Comparison of ENCODE assay signal across 1 cellular context in the genomic region with DNA sequence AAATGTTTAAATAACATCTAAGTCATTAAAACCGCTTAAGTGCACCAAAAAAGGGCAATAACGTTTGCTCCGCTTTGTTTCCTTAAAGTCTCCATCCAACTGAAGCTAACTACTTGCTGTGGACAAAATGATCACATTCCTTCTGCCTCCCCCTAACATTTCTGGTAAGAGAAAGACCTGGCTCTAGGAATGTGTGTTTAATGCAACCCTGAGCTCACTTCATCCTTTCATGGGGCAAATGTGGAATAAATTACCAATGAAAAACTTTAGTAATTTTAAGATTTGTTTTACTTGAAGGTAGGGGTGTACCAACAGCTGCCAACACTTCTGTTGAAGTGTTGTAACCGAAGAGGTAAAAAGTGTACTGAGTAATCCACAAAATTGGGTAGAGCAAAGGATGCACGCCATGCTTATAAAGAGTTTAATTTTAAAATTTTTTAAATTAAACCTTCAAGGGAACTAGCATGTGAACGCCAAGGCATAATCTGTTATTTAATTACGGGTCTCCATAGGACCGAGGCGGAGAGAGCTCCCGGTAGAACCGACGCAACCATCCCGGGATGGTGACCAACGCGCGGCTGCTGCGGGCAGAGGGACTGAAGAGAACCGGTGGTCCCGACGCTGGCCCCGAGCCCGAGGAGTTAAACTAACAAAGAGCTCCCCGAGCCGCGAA.
TF ChIP-seq lines count a peak whose summit lies in the region.

No MANE protein-coding gene starts in this region.

TF ChIP-seq in HEK293, 187 proteins besides CTCF, POLR2A, EP300 and RAD21 (continued from another document):
- TF ChIP-seq, protein P1, sequence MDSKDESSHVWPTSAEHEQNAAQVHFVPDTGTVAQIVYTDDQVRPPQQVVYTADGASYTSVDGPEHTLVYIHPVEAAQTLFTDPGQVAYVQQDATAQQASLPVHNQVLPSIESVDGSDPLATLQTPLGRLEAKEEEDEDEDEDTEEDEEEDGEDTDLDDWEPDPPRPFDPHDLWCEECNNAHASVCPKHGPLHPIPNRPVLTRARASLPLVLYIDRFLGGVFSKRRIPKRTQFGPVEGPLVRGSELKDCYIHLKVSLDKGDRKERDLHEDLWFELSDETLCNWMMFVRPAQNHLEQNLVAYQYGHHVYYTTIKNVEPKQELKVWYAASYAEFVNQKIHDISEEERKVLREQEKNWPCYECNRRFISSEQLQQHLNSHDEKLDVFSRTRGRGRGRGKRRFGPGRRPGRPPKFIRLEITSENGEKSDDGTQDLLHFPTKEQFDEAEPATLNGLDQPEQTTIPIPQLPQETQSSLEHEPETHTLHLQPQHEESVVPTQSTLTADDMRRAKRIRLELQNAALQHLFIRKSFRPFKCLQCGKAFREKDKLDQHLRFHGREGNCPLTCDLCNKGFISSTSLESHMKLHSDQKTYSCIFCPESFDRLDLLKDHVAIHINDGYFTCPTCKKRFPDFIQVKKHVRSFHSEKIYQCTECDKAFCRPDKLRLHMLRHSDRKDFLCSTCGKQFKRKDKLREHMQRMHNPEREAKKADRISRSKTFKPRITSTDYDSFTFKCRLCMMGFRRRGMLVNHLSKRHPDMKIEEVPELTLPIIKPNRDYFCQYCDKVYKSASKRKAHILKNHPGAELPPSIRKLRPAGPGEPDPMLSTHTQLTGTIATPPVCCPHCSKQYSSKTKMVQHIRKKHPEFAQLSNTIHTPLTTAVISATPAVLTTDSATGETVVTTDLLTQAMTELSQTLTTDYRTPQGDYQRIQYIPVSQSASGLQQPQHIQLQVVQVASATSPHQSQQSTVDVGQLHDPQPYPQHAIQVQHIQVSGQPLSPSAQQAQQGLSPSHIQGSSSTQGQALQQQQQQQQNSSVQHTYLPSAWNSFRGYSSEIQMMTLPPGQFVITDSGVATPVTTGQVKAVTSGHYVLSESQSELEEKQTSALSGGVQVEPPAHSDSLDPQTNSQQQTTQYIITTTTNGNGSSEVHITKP (tag by site-specific recombination; IDR thresholded peaks at IDR 0.05), result peak; percentile 72; the same call in 1 of the 2 replicates
